ENCODE assay signal across 9 cellular contexts in the genomic region with DNA sequence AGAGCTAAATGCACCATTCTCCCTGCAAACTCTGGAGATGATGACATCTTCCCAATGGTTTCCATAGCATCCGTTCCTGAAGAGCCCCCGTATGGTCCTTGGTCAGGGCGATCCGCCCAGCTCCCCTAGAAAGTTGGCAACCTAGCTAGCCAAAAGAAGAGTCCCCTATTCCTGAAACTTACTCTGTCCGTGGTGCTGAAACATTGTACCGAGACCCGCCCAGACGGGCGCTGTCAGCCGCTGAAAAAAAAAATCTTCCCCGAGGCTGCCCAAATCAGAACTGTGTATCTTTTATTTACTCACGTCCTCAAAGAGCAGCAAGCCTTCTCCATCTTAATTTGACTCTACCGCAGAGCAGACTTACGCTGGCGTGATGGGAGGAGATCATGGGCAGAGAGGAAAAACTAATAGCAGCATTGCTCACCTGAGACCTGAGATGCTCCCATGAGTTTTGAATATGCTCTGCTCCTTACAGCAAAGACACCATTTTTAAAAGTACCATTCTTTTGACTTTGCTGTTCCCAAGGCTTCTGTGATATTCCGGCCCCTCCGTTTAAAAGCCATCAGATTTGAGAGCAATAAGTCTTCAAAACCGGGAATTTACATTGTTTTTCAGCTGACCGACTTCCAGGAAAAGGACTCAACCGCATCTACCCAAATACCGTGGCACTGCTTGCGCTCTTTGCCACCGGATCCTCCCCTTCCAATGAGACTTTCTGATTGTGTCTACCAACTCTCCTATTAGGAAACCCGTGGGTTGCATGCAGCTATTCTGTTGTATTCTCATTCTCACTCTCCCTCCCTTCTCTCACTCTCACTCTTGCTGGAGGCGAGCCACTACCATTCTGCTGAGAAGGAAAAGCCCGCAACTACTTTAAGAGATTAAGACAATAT. TPM values are rescaled to one million over a fixed set of nuclear protein-coding genes. Genes with fewer than 3 reads are reported as not detected.
DNase-seq lines count a peak whose midpoint lies in the region; ATAC-seq and TF ChIP-seq lines count a peak whose summit lies in the region.
"Had no signal": no experiment of that assay in that cellular context is flagged by ENCODE, and none has a peak within 500 bp of the region (broad histone marks: within the 10 kb centered on the region; RNA-seq: fewer than 3 reads in every experiment).

A gene (plus strand): TSS at position 811 of the 894 bp plus-strand sequence. CDS start 153 bp downstream, outside the sequence.

- TF ChIP-seq CTCF in H9 (conservative IDR thresholded peaks at IDR 0.05) (no peak), sigmoid colon (IDR thresholded peaks at IDR 0.05) (no peak)

- no peaks in the 10 kb centered on the region for H3K79me1 ChIP-seq in H9 (ENCODE audit: insufficient read depth, low read depth, low read length, poor library complexity, severe bottlenecking)

- intact Hi-C loops in sigmoid colon (cut with DNase I), result no loop called here

- H2BK5ac ChIP-seq in H9 (ENCODE audit: insufficient read length, low read length), result no peak within 1 kb of the TSS

- no peak for ATAC-seq in stimulated activated memory B cell treated with anti-CD40 and anti-IgM and Interleukin-4, amounts not matched to agents 10 μg/mL and 1 μg/mL and 100 μg/mL, for 72 hours
- no peak for ATAC-seq in GM21528 (IDR thresholded peaks at IDR 0.05; ENCODE audit: low FRiP score, unreplicated experiment)

- no peak within 1 kb of the TSS for H3T11ph ChIP-seq in H9 (ENCODE audit: low read length)

- no peak within 1 kb of the TSS for H3K4me3 ChIP-seq in sigmoid colon

- peak within 1 kb of the TSS; percentile 30 to 79 for H3K4me3 Mint-ChIP-seq in H9
- H3K4me3 Mint-ChIP-seq in stimulated activated memory B cell treated with anti-CD40 and anti-IgM and Interleukin-4, amounts not matched to agents 10 μg/mL and 1 μg/mL and 100 μg/mL, for 72 hours, result no peak within 1 kb of the TSS

- H4K20me1 ChIP-seq in H9 (ENCODE audit: control insufficient read depth, insufficient read depth, insufficient read length), result no peaks in the 10 kb centered on the region

- no peak within 1 kb of the TSS for H3K4ac ChIP-seq in H9 (ENCODE audit: low read depth, low read length)

- TF ChIP-seq POLR2A in erythroblast (IDR thresholded peaks at IDR 0.05; ENCODE audit: low read length) (no peak), sigmoid colon (IDR thresholded peaks at IDR 0.05) (no peak)

- H3K23ac ChIP-seq in H9 (ENCODE audit: insufficient read length, low read depth, low read length), result no peak within 1 kb of the TSS

- no peaks in the 10 kb centered on the region; a peak in 2 of 5 replicates for H3K9me3 Mint-ChIP-seq in H9
- no peaks in the 10 kb centered on the region for H3K9me3 Mint-ChIP-seq in stimulated activated memory B cell treated with anti-CD40 and anti-IgM and Interleukin-4, amounts not matched to agents 10 μg/mL and 1 μg/mL and 100 μg/mL, for 72 hours

- H4K5ac ChIP-seq in H9 (ENCODE audit: insufficient read length, low read depth, low read length), result no peak within 1 kb of the TSS

- no peaks in the 10 kb centered on the region for H3K36me3 ChIP-seq in sigmoid colon

- TF ChIP-seq EP300 in sigmoid colon (IDR thresholded peaks at IDR 0.05), result no peak

- H3K36me3 Mint-ChIP-seq in H9 (ENCODE audit: insufficient read depth in 1 of 3, low read depth in 3 of 3), result no peaks in the 10 kb centered on the region; a peak in 3 of 7 replicates
- no peaks in the 10 kb centered on the region for H3K36me3 Mint-ChIP-seq in stimulated activated memory B cell treated with anti-CD40 and anti-IgM and Interleukin-4, amounts not matched to agents 10 μg/mL and 1 μg/mL and 100 μg/mL, for 72 hours

- no peak within 1 kb of the TSS for H3K18ac ChIP-seq in H9 (ENCODE audit: insufficient read length, low read depth, low read length)

- no peak within 1 kb of the TSS for H3K56ac ChIP-seq in H9 (ENCODE audit: insufficient read length, low read depth, low read length)

- H3K27ac ChIP-seq in H9 (ENCODE audit: insufficient read length, low read depth, low read length) (no peak within 1 kb of the TSS), sigmoid colon (no peak within 1 kb of the TSS)

- H3K4me1 Mint-ChIP-seq in H9, result peaks cover 52 to 56% of the 10 kb centered on the region in 2 experiments
- peaks cover 17% of the 10 kb centered on the region for H3K4me1 Mint-ChIP-seq in stimulated activated memory B cell treated with anti-CD40 and anti-IgM and Interleukin-4, amounts not matched to agents 10 μg/mL and 1 μg/mL and 100 μg/mL, for 72 hours

- H2BK12ac ChIP-seq in H9 (ENCODE audit: insufficient read length, low read depth, low read length), result no peak within 1 kb of the TSS

- H3K79me2 ChIP-seq in H9 (ENCODE audit: insufficient read depth, low read length), result no peaks in the 10 kb centered on the region

- H2AK5ac ChIP-seq in H9 (ENCODE audit: insufficient read length, low read length), result no peak within 1 kb of the TSS

- WGBS in H9 (ENCODE audit: extremely low coverage, insufficient read length, low lambda C conversion rate), result no CpG with 5 or more reads among the region's 26 CpGs
- WGBS in sigmoid colon, 2 donors, result 4 to 12% methylated on average over 26 of the region's 26 CpGs

- no peak within 1 kb of the TSS for H2BK20ac ChIP-seq in H9 (ENCODE audit: low read depth, low read length, poor library complexity, severe bottlenecking)

- no peak within 1 kb of the TSS for H3K14ac ChIP-seq in H9 (ENCODE audit: insufficient read depth, low read length)

- no peak within 1 kb of the TSS for H2BK15ac ChIP-seq in H9 (ENCODE audit: low read depth, low read length)

- peak; percentile 8 for DNase-seq in CD1c-positive myeloid dendritic cell (ENCODE audit: extremely low spot score)
- DNase-seq in H9, result peak; percentile 52
- peak; percentile 64 for DNase-seq in NCI-H526 (lab: John Stamatoyannopoulos, UW)
- DNase-seq in erythroblast (lab: John Stamatoyannopoulos, UW), result peak; percentile 5 to 14
- DNase-seq in stimulated activated CD4-positive, alpha-beta T cell treated with anti-CD3 and anti-CD28 coated beads, Interleukin-1b, Interleukin-23, amount 100 ng/mL, for 48 hours, result no peak
- DNase-seq in sigmoid colon, result no peak

- no peak within 1 kb of the TSS for H3K9ac ChIP-seq in H9 (ENCODE audit: extremely low read depth, insufficient read length, low read length)

- H4K91ac ChIP-seq in H9 (ENCODE audit: insufficient read length, low read depth, low read length), result no peak within 1 kb of the TSS

- peaks cover 55% of the 10 kb centered on the region for H3K27me3 Mint-ChIP-seq in H9 (ENCODE audit: low read depth)
- H3K27me3 Mint-ChIP-seq in stimulated activated memory B cell treated with anti-CD40 and anti-IgM and Interleukin-4, amounts not matched to agents 10 μg/mL and 1 μg/mL and 100 μg/mL, for 72 hours, result peaks cover 49% of the 10 kb centered on the region

- H3K27me3 ChIP-seq in H9 (ENCODE audit: insufficient read depth, low read length) (peaks cover 13% of the 10 kb centered on the region; the same call in 1 of the 2 replicates), sigmoid colon (peaks cover 20 to 61% (median 53%) of the 10 kb centered on the region in 3 donors)

- no peak within 1 kb of the TSS for H4K8ac ChIP-seq in H9 (replicated peaks; ENCODE audit: insufficient read length, low read depth, low read length)

- no peaks in the 10 kb centered on the region for H3K9me3 ChIP-seq in H9 (ENCODE audit: control insufficient read depth, low read depth, low read length)
- H3K9me3 ChIP-seq in sigmoid colon, result no peaks in the 10 kb centered on the region

- H3K4me1 ChIP-seq in H9 (ENCODE audit: insufficient read depth, low read length), result peaks cover 2% of the 10 kb centered on the region; the same call in 1 of the 2 replicates
- no peaks in the 10 kb centered on the region for H3K4me1 ChIP-seq in sigmoid colon

- peaks cover 18% of the 10 kb centered on the region for H3K23me2 ChIP-seq in H9 (ENCODE audit: insufficient read length, low read depth, low read length, poor library complexity, severe bottlenecking)

- H3K27ac Mint-ChIP-seq in H9, result peak within 1 kb of the TSS in 2 of 3 experiments; percentile 19 to 60; a peak in 5 of 7 replicates
- H3K27ac Mint-ChIP-seq in stimulated activated memory B cell treated with anti-CD40 and anti-IgM and Interleukin-4, amounts not matched to agents 10 μg/mL and 1 μg/mL and 100 μg/mL, for 72 hours, result no peak within 1 kb of the TSS
- H3K27ac Mint-ChIP-seq: activated naive CD4-positive, alpha-beta T cell treated with anti-CD3 and anti-CD28 coated beads, Interleukin-2, amount 50 U/mL, for 72 hours had no signal

- H2BK120ac ChIP-seq in H9 (ENCODE audit: low read depth, low read length, poor library complexity, severe bottlenecking), result no peak within 1 kb of the TSS

- peak within 1 kb of the TSS; percentile 54 for H3K4me2 ChIP-seq in H9 (ENCODE audit: insufficient read depth, insufficient read length, low read length)

- no peak within 1 kb of the TSS for H2AFZ ChIP-seq in H9 (ENCODE audit: low read length)

RNA-seq across cellular contexts. Expression of the gene that starts here (rescaled TPM):
- total RNA-seq in H9 (2021), result not detected in 2 replicates
- not detected for total RNA-seq in sigmoid colon
- polyA plus RNA-seq in sigmoid colon, result not detected
- total RNA-seq: activated naive CD4-positive, alpha-beta T cell treated with anti-CD3 and anti-CD28 coated beads, Interleukin-2, amount 50 U/mL, for 72 hours had no signal

Comparison
In these comparisons a context has a peak if more than half of its experiments do, and no peak if none do; other contexts are left out.
1. Peak in DNase-seq and H3K4me2 ChIP-seq in H9; RNA of the gene not detected or under 1 TPM.
2. DNase-seq: peak in CD1c-positive myeloid dendritic cell (single experiment), NCI-H526 (2 of 2) and erythroblast (2 of 2); none in stimulated activated CD4-positive, alpha-beta T cell treated with anti-CD3 and anti-CD28 coated beads, Interleukin-1b, Interleukin-23, amount 100 ng/mL, for 48 hours (single experiment) and sigmoid colon (single experiment).